Comparison of ENCODE assay signal across 1 cellular context in the genomic region with DNA sequence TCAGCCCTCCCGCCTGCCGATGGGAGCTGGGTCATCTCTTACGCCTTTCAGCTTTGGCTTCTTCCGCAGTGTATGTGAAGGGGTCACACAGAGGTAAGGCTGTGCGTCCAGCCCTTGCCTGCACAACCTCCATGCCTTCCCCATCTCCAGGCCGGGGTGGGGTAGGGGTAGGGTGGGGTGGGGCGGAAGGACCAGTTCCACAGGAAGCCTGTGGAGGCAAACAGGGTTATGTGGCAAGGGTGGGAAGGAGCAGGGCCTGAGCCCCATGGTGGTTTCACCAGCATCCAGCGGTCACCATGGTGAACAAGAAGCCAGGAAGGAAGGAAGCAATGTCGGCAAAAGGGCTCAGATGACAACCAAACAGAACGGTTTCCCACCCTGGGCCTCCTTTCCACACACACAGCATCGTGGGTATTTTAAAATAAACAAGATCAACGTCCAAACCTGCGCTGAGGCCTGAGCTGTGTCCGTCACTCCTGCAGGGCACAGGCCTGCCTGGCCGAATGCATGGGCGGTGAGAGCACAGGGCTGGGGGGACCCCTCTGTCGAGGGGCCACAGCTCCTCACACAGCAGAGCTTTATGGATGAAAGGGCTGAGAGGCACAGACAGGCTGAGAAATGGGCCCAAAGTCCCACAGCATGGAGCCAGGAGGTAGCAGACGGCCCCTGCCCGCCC.
A peak's percentile ranks its signal among the peaks of the same experiment; 100 is the strongest.
TF ChIP-seq lines count a peak whose summit lies in the region.

No MANE protein-coding gene starts in this region.

TF ChIP-seq in HepG2, 621 proteins besides CTCF, POLR2A, EP300 and RAD21 (continued from another document and continues in another):
- TF ChIP-seq, protein P1, sequence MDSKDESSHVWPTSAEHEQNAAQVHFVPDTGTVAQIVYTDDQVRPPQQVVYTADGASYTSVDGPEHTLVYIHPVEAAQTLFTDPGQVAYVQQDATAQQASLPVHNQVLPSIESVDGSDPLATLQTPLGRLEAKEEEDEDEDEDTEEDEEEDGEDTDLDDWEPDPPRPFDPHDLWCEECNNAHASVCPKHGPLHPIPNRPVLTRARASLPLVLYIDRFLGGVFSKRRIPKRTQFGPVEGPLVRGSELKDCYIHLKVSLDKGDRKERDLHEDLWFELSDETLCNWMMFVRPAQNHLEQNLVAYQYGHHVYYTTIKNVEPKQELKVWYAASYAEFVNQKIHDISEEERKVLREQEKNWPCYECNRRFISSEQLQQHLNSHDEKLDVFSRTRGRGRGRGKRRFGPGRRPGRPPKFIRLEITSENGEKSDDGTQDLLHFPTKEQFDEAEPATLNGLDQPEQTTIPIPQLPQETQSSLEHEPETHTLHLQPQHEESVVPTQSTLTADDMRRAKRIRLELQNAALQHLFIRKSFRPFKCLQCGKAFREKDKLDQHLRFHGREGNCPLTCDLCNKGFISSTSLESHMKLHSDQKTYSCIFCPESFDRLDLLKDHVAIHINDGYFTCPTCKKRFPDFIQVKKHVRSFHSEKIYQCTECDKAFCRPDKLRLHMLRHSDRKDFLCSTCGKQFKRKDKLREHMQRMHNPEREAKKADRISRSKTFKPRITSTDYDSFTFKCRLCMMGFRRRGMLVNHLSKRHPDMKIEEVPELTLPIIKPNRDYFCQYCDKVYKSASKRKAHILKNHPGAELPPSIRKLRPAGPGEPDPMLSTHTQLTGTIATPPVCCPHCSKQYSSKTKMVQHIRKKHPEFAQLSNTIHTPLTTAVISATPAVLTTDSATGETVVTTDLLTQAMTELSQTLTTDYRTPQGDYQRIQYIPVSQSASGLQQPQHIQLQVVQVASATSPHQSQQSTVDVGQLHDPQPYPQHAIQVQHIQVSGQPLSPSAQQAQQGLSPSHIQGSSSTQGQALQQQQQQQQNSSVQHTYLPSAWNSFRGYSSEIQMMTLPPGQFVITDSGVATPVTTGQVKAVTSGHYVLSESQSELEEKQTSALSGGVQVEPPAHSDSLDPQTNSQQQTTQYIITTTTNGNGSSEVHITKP (CRISPR knock-in tag; IDR thresholded peaks at IDR 0.05; ENCODE audit: low read depth) = no peak
- TF ChIP-seq, protein P2, sequence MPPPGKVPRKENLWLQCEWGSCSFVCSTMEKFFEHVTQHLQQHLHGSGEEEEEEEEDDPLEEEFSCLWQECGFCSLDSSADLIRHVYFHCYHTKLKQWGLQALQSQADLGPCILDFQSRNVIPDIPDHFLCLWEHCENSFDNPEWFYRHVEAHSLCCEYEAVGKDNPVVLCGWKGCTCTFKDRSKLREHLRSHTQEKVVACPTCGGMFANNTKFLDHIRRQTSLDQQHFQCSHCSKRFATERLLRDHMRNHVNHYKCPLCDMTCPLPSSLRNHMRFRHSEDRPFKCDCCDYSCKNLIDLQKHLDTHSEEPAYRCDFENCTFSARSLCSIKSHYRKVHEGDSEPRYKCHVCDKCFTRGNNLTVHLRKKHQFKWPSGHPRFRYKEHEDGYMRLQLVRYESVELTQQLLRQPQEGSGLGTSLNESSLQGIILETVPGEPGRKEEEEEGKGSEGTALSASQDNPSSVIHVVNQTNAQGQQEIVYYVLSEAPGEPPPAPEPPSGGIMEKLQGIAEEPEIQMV (CRISPR knock-in tag; IDR thresholded peaks at IDR 0.05; ENCODE audit: low read depth) = no peak
- TF ChIP-seq HOXA7 (CRISPR knock-in tag; IDR thresholded peaks at IDR 0.05) = no peak
- TF ChIP-seq POLR2AphosphoS2 (IDR thresholded peaks at IDR 0.05; ENCODE audit: low read depth, low read length) = no peak
- TF ChIP-seq, protein P3, sequence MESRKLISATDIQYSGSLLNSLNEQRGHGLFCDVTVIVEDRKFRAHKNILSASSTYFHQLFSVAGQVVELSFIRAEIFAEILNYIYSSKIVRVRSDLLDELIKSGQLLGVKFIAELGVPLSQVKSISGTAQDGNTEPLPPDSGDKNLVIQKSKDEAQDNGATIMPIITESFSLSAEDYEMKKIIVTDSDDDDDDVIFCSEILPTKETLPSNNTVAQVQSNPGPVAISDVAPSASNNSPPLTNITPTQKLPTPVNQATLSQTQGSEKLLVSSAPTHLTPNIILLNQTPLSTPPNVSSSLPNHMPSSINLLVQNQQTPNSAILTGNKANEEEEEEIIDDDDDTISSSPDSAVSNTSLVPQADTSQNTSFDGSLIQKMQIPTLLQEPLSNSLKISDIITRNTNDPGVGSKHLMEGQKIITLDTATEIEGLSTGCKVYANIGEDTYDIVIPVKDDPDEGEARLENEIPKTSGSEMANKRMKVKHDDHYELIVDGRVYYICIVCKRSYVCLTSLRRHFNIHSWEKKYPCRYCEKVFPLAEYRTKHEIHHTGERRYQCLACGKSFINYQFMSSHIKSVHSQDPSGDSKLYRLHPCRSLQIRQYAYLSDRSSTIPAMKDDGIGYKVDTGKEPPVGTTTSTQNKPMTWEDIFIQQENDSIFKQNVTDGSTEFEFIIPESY (CRISPR knock-in tag; IDR thresholded peaks at IDR 0.05) = no peak
- no peak for TF ChIP-seq MBD4 (IDR thresholded peaks at IDR 0.05; ENCODE audit: borderline replicate concordance, low read length)
- 0 out of 2 replicates have a peak, but pooled peaks have one; percentile 21 for TF ChIP-seq ZSCAN25 (CRISPR knock-in tag; IDR thresholded peaks at IDR 0.05)
- TF ChIP-seq, protein P4, sequence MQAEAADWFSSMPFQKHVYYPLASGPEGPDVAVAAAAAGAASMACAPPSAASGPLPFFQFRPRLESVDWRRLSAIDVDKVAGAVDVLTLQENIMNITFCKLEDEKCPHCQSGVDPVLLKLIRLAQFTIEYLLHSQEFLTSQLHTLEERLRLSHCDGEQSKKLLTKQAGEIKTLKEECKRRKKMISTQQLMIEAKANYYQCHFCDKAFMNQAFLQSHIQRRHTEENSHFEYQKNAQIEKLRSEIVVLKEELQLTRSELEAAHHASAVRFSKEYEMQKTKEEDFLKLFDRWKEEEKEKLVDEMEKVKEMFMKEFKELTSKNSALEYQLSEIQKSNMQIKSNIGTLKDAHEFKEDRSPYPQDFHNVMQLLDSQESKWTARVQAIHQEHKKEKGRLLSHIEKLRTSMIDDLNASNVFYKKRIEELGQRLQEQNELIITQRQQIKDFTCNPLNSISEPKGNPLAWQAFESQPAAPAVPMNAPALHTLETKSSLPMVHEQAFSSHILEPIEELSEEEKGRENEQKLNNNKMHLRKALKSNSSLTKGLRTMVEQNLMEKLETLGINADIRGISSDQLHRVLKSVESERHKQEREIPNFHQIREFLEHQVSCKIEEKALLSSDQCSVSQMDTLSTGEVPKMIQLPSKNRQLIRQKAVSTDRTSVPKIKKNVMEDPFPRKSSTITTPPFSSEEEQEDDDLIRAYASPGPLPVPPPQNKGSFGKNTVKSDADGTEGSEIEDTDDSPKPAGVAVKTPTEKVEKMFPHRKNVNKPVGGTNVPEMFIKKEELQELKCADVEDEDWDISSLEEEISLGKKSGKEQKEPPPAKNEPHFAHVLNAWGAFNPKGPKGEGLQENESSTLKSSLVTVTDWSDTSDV (CRISPR knock-in tag; IDR thresholded peaks at IDR 0.05) = no peak
- no peak for TF ChIP-seq ZNF3 (CRISPR knock-in tag; IDR thresholded peaks at IDR 0.05)
- TF ChIP-seq, protein P5, sequence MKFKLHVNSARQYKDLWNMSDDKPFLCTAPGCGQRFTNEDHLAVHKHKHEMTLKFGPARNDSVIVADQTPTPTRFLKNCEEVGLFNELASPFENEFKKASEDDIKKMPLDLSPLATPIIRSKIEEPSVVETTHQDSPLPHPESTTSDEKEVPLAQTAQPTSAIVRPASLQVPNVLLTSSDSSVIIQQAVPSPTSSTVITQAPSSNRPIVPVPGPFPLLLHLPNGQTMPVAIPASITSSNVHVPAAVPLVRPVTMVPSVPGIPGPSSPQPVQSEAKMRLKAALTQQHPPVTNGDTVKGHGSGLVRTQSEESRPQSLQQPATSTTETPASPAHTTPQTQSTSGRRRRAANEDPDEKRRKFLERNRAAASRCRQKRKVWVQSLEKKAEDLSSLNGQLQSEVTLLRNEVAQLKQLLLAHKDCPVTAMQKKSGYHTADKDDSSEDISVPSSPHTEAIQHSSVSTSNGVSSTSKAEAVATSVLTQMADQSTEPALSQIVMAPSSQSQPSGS (CRISPR knock-in tag; IDR thresholded peaks at IDR 0.05) = no peak
- TF ChIP-seq CCAR2 (optimal IDR thresholded peaks at IDR 0.05; ENCODE audit: low read depth, low read length) = no peak
- TF ChIP-seq BCL6 (CRISPR knock-in tag; IDR thresholded peaks at IDR 0.05) = no peak
- no peak for TF ChIP-seq HOXA5 (CRISPR knock-in tag; IDR thresholded peaks at IDR 0.05)
- no peak for TF ChIP-seq HNRNPUL1 (IDR thresholded peaks at IDR 0.05; ENCODE audit: low read depth, low read length)
- TF ChIP-seq, protein P6, sequence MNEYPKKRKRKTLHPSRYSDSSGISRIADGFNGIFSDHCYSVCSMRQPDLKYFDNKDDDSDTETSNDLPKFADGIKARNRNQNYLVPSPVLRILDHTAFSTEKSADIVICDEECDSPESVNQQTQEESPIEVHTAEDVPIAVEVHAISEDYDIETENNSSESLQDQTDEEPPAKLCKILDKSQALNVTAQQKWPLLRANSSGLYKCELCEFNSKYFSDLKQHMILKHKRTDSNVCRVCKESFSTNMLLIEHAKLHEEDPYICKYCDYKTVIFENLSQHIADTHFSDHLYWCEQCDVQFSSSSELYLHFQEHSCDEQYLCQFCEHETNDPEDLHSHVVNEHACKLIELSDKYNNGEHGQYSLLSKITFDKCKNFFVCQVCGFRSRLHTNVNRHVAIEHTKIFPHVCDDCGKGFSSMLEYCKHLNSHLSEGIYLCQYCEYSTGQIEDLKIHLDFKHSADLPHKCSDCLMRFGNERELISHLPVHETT (CRISPR knock-in tag; conservative IDR thresholded peaks at IDR 0.05) = no peak
- TF ChIP-seq NFE2 (CRISPR knock-in tag; IDR thresholded peaks at IDR 0.05) = no peak
- TF ChIP-seq U2AF2 (IDR thresholded peaks at IDR 0.05; ENCODE audit: low read depth, low read length) = no peak
- no peak for TF ChIP-seq NONO (IDR thresholded peaks at IDR 0.05)
- TF ChIP-seq NONO (CRISPR knock-in tag; conservative IDR thresholded peaks at IDR 0.05) = peak; percentile 19; the same call in 1 of the 2 replicates
- no peak for TF ChIP-seq GLI4 (CRISPR knock-in tag; IDR thresholded peaks at IDR 0.05; ENCODE audit: borderline replicate concordance)
- TF ChIP-seq ZFX (CRISPR knock-in tag; IDR thresholded peaks at IDR 0.05; ENCODE audit: low read depth) = 0 out of 2 replicates have a peak, but pooled peaks have one; percentile 34
- TF ChIP-seq MIER2 (CRISPR knock-in tag; IDR thresholded peaks at IDR 0.05) = no peak
- TF ChIP-seq SNAI1 (CRISPR knock-in tag; IDR thresholded peaks at IDR 0.05; ENCODE audit: borderline replicate concordance) = no peak
- TF ChIP-seq, protein P7, sequence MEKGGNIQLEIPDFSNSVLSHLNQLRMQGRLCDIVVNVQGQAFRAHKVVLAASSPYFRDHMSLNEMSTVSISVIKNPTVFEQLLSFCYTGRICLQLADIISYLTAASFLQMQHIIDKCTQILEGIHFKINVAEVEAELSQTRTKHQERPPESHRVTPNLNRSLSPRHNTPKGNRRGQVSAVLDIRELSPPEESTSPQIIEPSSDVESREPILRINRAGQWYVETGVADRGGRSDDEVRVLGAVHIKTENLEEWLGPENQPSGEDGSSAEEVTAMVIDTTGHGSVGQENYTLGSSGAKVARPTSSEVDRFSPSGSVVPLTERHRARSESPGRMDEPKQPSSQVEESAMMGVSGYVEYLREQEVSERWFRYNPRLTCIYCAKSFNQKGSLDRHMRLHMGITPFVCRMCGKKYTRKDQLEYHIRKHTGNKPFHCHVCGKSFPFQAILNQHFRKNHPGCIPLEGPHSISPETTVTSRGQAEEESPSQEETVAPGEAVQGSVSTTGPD (CRISPR knock-in tag; IDR thresholded peaks at IDR 0.05) = no peak
- no peak for TF ChIP-seq HNF4G (IDR thresholded peaks at IDR 0.05; ENCODE audit: borderline replicate concordance, low read depth, low read length)
- TF ChIP-seq HNF4G (CRISPR knock-in tag; IDR thresholded peaks at IDR 0.05; ENCODE audit: borderline replicate concordance, low read depth) = no peak
- TF ChIP-seq, protein P8, sequence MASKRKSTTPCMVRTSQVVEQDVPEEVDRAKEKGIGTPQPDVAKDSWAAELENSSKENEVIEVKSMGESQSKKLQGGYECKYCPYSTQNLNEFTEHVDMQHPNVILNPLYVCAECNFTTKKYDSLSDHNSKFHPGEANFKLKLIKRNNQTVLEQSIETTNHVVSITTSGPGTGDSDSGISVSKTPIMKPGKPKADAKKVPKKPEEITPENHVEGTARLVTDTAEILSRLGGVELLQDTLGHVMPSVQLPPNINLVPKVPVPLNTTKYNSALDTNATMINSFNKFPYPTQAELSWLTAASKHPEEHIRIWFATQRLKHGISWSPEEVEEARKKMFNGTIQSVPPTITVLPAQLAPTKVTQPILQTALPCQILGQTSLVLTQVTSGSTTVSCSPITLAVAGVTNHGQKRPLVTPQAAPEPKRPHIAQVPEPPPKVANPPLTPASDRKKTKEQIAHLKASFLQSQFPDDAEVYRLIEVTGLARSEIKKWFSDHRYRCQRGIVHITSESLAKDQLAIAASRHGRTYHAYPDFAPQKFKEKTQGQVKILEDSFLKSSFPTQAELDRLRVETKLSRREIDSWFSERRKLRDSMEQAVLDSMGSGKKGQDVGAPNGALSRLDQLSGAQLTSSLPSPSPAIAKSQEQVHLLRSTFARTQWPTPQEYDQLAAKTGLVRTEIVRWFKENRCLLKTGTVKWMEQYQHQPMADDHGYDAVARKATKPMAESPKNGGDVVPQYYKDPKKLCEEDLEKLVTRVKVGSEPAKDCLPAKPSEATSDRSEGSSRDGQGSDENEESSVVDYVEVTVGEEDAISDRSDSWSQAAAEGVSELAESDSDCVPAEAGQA (IDR thresholded peaks at IDR 0.05; ENCODE audit: low read depth) = no peak
- TF ChIP-seq, protein P8 (CRISPR knock-in tag; IDR thresholded peaks at IDR 0.05; ENCODE audit: borderline replicate concordance) = no peak
- no peak for TF ChIP-seq YY1 (IDR thresholded peaks at IDR 0.05; ENCODE audit: insufficient read depth, insufficient replicate concordance, low read depth, low read length)
- no peak for TF ChIP-seq ZNF274 (CRISPR knock-in tag; IDR thresholded peaks at IDR 0.05)
- no peak for TF ChIP-seq ZNF605 (CRISPR knock-in tag; IDR thresholded peaks at IDR 0.05)
- TF ChIP-seq, protein P9, sequence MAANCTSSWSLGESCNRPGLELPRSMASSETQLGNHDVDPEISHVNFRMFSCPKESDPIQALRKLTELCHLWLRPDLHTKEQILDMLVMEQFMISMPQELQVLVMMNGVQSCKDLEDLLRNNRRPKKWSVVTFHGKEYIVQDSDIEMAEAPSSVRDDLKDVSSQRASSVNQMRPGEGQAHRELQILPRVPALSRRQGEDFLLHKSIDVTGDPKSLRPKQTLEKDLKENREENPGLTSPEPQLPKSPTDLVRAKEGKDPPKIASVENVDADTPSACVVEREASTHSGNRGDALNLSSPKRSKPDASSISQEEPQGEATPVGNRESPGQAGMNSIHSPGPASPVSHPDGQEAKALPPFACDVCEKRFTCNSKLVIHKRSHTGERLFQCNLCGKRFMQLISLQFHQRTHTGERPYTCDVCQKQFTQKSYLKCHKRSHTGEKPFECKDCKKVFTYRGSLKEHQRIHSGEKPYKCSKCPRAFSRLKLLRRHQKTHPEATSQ (CRISPR knock-in tag; IDR thresholded peaks at IDR 0.05; ENCODE audit: borderline replicate concordance) = no peak
